ENCODE assay signal across 15 cellular contexts in genomic region chr3:152638707-152639450, GRCh38.
DNase-seq lines count a peak whose midpoint lies in the region; ATAC-seq and TF ChIP-seq lines count a peak whose summit lies in the region.
"Had no signal": no experiment of that assay in that cellular context is flagged by ENCODE, and none has a peak within 500 bp of the region (broad histone marks: within the 10 kb centered on the region; RNA-seq: fewer than 3 reads in every experiment).

No MANE protein-coding gene starts in this region.

- no peaks in the 10 kb centered on the region for H4K20me1 ChIP-seq in SK-N-SH (ENCODE audit: insufficient read depth)
- no peaks in the 10 kb centered on the region for H4K20me1 ChIP-seq in fibroblast of lung (ENCODE audit: control insufficient read depth, extremely low read depth, insufficient read depth, low read length)

- no peaks in the 10 kb centered on the region for H3F3A ChIP-seq in SK-N-SH (replicated peaks; ENCODE audit: insufficient read depth)

- TF ChIP-seq RAD21 in SK-N-SH (IDR thresholded peaks at IDR 0.05; ENCODE audit: low read length), result no peak

- intact Hi-C loops in aorta (cut with DNase I), result no loop called here

- no peaks in the 10 kb centered on the region for H3K9me3 Mint-ChIP-seq in mesothelial cell of epicardium
- H3K9me3 Mint-ChIP-seq in chondrocyte (ENCODE audit: low read depth), result peaks cover 3% of the 10 kb centered on the region

- CTCF ChIA-PET in SK-N-SH (lab: Yijun Ruan, JAX), result interaction anchor here (0.6 kb wide), 1 partner anchor 274 kb away, joined by 3 read pairs; no protein-coding TSS in a partner anchor

- POLR2A ChIA-PET in SK-N-SH (lab: Yijun Ruan, JAX), result no interaction called here

- DNase-seq in SK-N-SH (no peak), fibroblast of lung (ENCODE audit: low read depth in 2 of 2) (peak; percentile 29 to 33), mesothelial cell of epicardium (ENCODE audit: low spot score in 2 of 2, unreplicated experiment in 2 of 2) (no peak), aorta (no peak), GF-D8 (lab: John Stamatoyannopoulos, UW) (no peak), chondrocyte (ENCODE audit: low spot score) (no peak)
- DNase-seq: activated CD4-positive, CD25-positive, alpha-beta regulatory T cell treated with anti-CD3 and anti-CD28 coated beads, Interleukin-2, amount 50 U/mL, for 72 hours; dermis blood vessel endothelial cell; GDM1; Kasumi-1; SHP77 treated with DMSO at 0.1 percent for 48 hours; transverse colon had no signal

- H3K4me3 Mint-ChIP-seq in mesothelial cell of epicardium, result no peak overlapping the region
- H3K4me3 Mint-ChIP-seq in chondrocyte (ENCODE audit: unreplicated experiment), result no peak overlapping the region

- H3K9me3 ChIP-seq in SK-N-SH (no peaks in the 10 kb centered on the region), fibroblast of lung (ENCODE audit: control insufficient read depth, insufficient read depth, low read depth, low read length) (no peaks in the 10 kb centered on the region), aorta (ENCODE audit: control insufficient read depth, low read length) (no peaks in the 10 kb centered on the region)
- H3K9me3 ChIP-seq: transverse colon had no signal

- H3K36me3 Mint-ChIP-seq in mesothelial cell of epicardium (no peaks in the 10 kb centered on the region), chondrocyte (ENCODE audit: low read depth) (peaks cover 3% of the 10 kb centered on the region)

- ATAC-seq in SK-N-SH treated with all-trans-retinoic acid at 6 μM for 48 hours (no peak), aorta (ENCODE audit: low FRiP score) (peak; percentile 65), GM19395 (IDR thresholded peaks at IDR 0.05; ENCODE audit: unreplicated experiment) (no peak)

- H3K4me1 Mint-ChIP-seq in mesothelial cell of epicardium (peaks cover 37% of the 10 kb centered on the region), chondrocyte (ENCODE audit: low read depth) (peaks cover 4% of the 10 kb centered on the region)

- H3K4me1 ChIP-seq in SK-N-SH (ENCODE audit: control insufficient read depth in 1 of 2, insufficient read depth in 2 of 2, low read depth in 1 of 2, low read length in 1 of 2) (no peaks in the 10 kb centered on the region; a peak in 2 of 4 replicates), fibroblast of lung (ENCODE audit: control insufficient read depth, extremely low read depth, insufficient read depth, low read length) (no peaks in the 10 kb centered on the region), aorta (ENCODE audit: control insufficient read depth in 1 of 2, insufficient read depth in 2 of 2, low read length in 2 of 2) (no peaks in the 10 kb centered on the region)

- no peaks in the 10 kb centered on the region for H3K9me2 ChIP-seq in SK-N-SH

- H3K4me2 ChIP-seq in SK-N-SH, result no peak overlapping the region
- no peak overlapping the region for H3K4me2 ChIP-seq in fibroblast of lung (ENCODE audit: extremely low read depth, insufficient read depth, low read length)

- H3K27ac ChIP-seq in SK-N-SH (ENCODE audit: low read depth in 2 of 2, low read length in 1 of 2) (no peak overlapping the region), fibroblast of lung (ENCODE audit: insufficient read depth, low read length) (no peak overlapping the region), aorta (ENCODE audit: low read depth in 1 of 2, low read length in 2 of 2) (no peak overlapping the region)

- H3K9ac ChIP-seq in SK-N-SH (no peak overlapping the region), fibroblast of lung (ENCODE audit: insufficient read depth, low read length) (no peak overlapping the region)

- H3K27me3 Mint-ChIP-seq in mesothelial cell of epicardium (ENCODE audit: low read depth) (no peaks in the 10 kb centered on the region), chondrocyte (ENCODE audit: low read depth) (no peaks in the 10 kb centered on the region)

- WGBS in SK-N-SH (ENCODE audit: low lambda C conversion rate), result 43% methylated on average over 8 of the region's 8 CpGs
- WGBS in aorta, 2 donors, result 47 to 57% methylated on average over 8 of the region's 8 CpGs

- H3K36me3 ChIP-seq in SK-N-SH (replicated peaks in 1 of 2; ENCODE audit: control insufficient read depth in 1 of 2, insufficient read depth in 2 of 2, low read length in 1 of 2), result no peaks in the 10 kb centered on the region
- no peaks in the 10 kb centered on the region for H3K36me3 ChIP-seq in fibroblast of lung (ENCODE audit: control insufficient read depth, insufficient read depth, low read length)
- H3K36me3 ChIP-seq in aorta (ENCODE audit: control insufficient read depth in 1 of 2, insufficient read depth in 2 of 2, low read length in 1 of 2), result no peaks in the 10 kb centered on the region
- H3K36me3 ChIP-seq: transverse colon had no signal

- H3K27me3 ChIP-seq in SK-N-SH (ENCODE audit: insufficient read depth) (no peaks in the 10 kb centered on the region), fibroblast of lung (ENCODE audit: control insufficient read depth, insufficient read depth, low read length) (no peaks in the 10 kb centered on the region), aorta (ENCODE audit: control insufficient read depth in 1 of 2, insufficient read depth in 2 of 2, low read length in 1 of 2) (no peaks in the 10 kb centered on the region)
- H3K27me3 ChIP-seq: transverse colon had no signal

- H2AFZ ChIP-seq in SK-N-SH (ENCODE audit: low read depth) (no peak overlapping the region), fibroblast of lung (ENCODE audit: low read length) (no peak overlapping the region)

- H3K79me2 ChIP-seq in SK-N-SH (ENCODE audit: insufficient read depth) (no peaks in the 10 kb centered on the region), fibroblast of lung (ENCODE audit: control insufficient read depth, insufficient read depth, low read length) (no peaks in the 10 kb centered on the region)

- no peak for TF ChIP-seq EP300 in SK-N-SH (IDR thresholded peaks at IDR 0.05; ENCODE audit: borderline replicate concordance in 1 of 2, low read depth in 1 of 2, low read length in 1 of 2)

- H3K27ac Mint-ChIP-seq in mesothelial cell of epicardium (peak overlapping the region; percentile 39), chondrocyte (ENCODE audit: unreplicated experiment) (no peak overlapping the region)
- H3K27ac Mint-ChIP-seq: activated T-helper 2 cell treated with anti-CD3 and anti-CD28 coated beads, Interferon-gamma antibody, Interleukin-2, Interleukin-4, amounts not matched to agents 10 μg/mL and 5 μg/mL and 100 μg/mL, durations not matched to agents 14 hours and 24 hours and 36 hours had no signal

- H3K4me3 ChIP-seq in SK-N-SH (ENCODE audit: low read depth in 2 of 2, low read length in 1 of 2) (no peak overlapping the region), fibroblast of lung (replicated peaks in 1 of 4; ENCODE audit: control extremely low read depth in 1 of 4, insufficient read depth in 1 of 4, low read depth in 3 of 4, low read length in 4 of 4) (no peak overlapping the region), aorta (ENCODE audit: low read length in 2 of 2) (no peak overlapping the region)
- H3K4me3 ChIP-seq: transverse colon had no signal

- TF ChIP-seq CTCF in SK-N-SH (IDR thresholded peaks at IDR 0.05) (no peak), fibroblast of lung (conservative IDR thresholded peaks at IDR 0.05 in 1 of 2, IDR thresholded peaks at IDR 0.05 in 1 of 2; ENCODE audit: low read depth in 1 of 2, low read length in 2 of 2) (no peak), mesothelial cell of epicardium (IDR thresholded peaks at IDR 0.05; ENCODE audit: unreplicated experiment) (no peak), chondrocyte (IDR thresholded peaks at IDR 0.05) (no peak)

TF ChIP-seq in SK-N-SH treated with all-trans-retinoic acid at 6 μM for 48 hours, 23 proteins besides CTCF, POLR2A, EP300 and RAD21 (continues in another document):
- peak; percentile 13; the same call in 1 of the 2 replicates for TF ChIP-seq ISL1 (CRISPR knock-in tag; IDR thresholded peaks at IDR 0.05)
- TF ChIP-seq, protein P1, sequence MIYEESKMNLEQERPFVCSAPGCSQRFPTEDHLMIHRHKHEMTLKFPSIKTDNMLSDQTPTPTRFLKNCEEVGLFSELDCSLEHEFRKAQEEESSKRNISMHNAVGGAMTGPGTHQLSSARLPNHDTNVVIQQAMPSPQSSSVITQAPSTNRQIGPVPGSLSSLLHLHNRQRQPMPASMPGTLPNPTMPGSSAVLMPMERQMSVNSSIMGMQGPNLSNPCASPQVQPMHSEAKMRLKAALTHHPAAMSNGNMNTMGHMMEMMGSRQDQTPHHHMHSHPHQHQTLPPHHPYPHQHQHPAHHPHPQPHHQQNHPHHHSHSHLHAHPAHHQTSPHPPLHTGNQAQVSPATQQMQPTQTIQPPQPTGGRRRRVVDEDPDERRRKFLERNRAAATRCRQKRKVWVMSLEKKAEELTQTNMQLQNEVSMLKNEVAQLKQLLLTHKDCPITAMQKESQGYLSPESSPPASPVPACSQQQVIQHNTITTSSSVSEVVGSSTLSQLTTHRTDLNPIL (CRISPR knock-in tag; IDR thresholded peaks at IDR 0.05; ENCODE audit: low read depth), result no peak

TF ChIP-seq in SK-N-SH, 30 proteins besides CTCF, POLR2A, EP300 and RAD21 (continues in another document):
- TF ChIP-seq ZBTB33 (IDR thresholded peaks at IDR 0.05; ENCODE audit: borderline replicate concordance, low read depth), result no peak
- no peak for TF ChIP-seq MXI1 (IDR thresholded peaks at IDR 0.05; ENCODE audit: low read depth, low read length)
- TF ChIP-seq, protein P2, sequence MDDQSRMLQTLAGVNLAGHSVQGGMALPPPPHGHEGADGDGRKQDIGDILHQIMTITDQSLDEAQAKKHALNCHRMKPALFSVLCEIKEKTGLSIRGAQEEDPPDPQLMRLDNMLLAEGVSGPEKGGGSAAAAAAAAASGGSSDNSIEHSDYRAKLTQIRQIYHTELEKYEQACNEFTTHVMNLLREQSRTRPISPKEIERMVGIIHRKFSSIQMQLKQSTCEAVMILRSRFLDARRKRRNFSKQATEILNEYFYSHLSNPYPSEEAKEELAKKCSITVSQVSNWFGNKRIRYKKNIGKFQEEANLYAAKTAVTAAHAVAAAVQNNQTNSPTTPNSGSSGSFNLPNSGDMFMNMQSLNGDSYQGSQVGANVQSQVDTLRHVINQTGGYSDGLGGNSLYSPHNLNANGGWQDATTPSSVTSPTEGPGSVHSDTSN (IDR thresholded peaks at IDR 0.05), result no peak
- TF ChIP-seq GABPA (IDR thresholded peaks at IDR 0.05; ENCODE audit: low read depth), result no peak

Comparison
In these comparisons a context has a peak if more than half of its experiments do, and no peak if none do; other contexts are left out.
1. DNase-seq: peak in fibroblast of lung (2 of 2); none in SK-N-SH (single experiment), mesothelial cell of epicardium (0 of 2), aorta (0 of 2), GF-D8 (single experiment) and chondrocyte (single experiment).